28 cellular contexts compared by ENCODE assay signal in the genomic region with DNA sequence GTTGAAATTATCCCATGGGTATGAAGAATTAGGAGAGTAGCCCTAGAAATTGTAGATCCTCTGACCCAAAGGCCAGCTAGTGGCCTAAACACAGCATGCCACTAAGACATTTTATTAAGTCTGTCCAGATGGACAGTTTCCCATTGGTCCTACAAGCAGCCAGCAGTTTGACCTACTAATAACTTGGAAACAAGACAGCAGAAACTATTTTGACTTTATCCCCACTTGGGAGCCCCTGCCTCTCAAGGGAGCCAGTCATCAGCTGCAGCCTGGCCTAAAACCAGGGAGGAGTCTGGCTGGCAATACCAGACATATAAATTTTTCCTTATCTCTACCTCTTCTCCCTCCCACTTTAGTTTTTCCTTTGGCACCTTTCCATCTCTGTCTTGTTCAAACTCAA.
"Had no signal": no experiment of that assay in that cellular context is flagged by ENCODE, and none has a peak within 500 bp of the region (broad histone marks: within the 10 kb centered on the region; RNA-seq: fewer than 3 reads in every experiment).

No MANE protein-coding gene starts in this region.

- ATAC-seq: activated CD4-positive, alpha-beta T cell treated with anti-CD3 and anti-CD28 coated beads for 36 hours; activated naive CD4-positive, alpha-beta T cell treated with anti-CD3 and anti-CD28 coated beads, Interleukin-2, amount 50 U/mL, for 72 hours; activated T-cell treated with anti-CD3 and anti-CD28 coated beads, Interleukin-2, amount 50 U/mL, for 72 hours; body of pancreas; effector memory CD8-positive, alpha-beta T cell; foreskin keratinocyte; gastrocnemius medialis had no signal

- DNase-seq: activated CD4-positive, alpha-beta memory T cell treated with anti-CD3 and anti-CD28 coated beads, Interleukin-2, amount 10 ng/mL, durations not matched to agents 7 days and 5 days; activated CD4-positive, alpha-beta T cell treated with anti-CD3 and anti-CD28 coated beads for 36 hours; activated CD4-positive, alpha-beta T cell treated with anti-CD3 and anti-CD28 coated beads, Interleukin-2, amount 10 ng/mL, durations not matched to agents 7 days and 5 days; activated CD4-positive, alpha-beta T cell treated with anti-CD3 and anti-CD28 coated beads, Interleukin-2, amount 50 U/mL, for 4 hours; activated CD4-positive, CD25-positive, alpha-beta regulatory T cell; activated CD4-positive, CD25-positive, alpha-beta regulatory T cell treated with anti-CD3 and anti-CD28 coated beads, Interleukin-2, amount 50 U/mL, for 72 hours; activated CD8-positive, alpha-beta memory T cell treated with anti-CD3 and anti-CD28 coated beads, Interleukin-2, amount 50 U/mL, for 48 hours; activated gamma-delta T cell; activated naive CD4-positive, alpha-beta T cell; activated naive CD4-positive, alpha-beta T cell treated with anti-CD3 and anti-CD28 coated beads, Interleukin-2, amount 10 ng/mL, durations not matched to agents 7 days and 5 days; activated naive CD8-positive, alpha-beta T cell treated with anti-CD3 and anti-CD28 coated beads, Interleukin-2, amount 10 ng/mL, durations not matched to agents 7 days and 5 days; activated T-cell treated with anti-CD3 and anti-CD28 coated beads for 4 hours; activated T-cell treated with anti-CD3 and anti-CD28 coated beads, Interleukin-2, amount 50 U/mL, for 24 hours; activated T-cell treated with anti-CD3 and anti-CD28 coated beads, Interleukin-2, amount 50 U/mL, for 72 hours; amygdala; aorta; caudate nucleus; cortex of kidney; dermis blood vessel endothelial cell; effector CD4-positive, alpha-beta T cell; effector memory CD8-positive, alpha-beta T cell; erythroblast; foreskin keratinocyte; gastrocnemius medialis; T-helper 2 cell had no signal

- H3K4me1 ChIP-seq: body of pancreas, esophagus muscularis mucosa, foreskin keratinocyte, gastrocnemius medialis had no signal

- H3K4me3 ChIP-seq: body of pancreas, esophagus muscularis mucosa, gastrocnemius medialis had no signal

- H3K9me3 ChIP-seq: body of pancreas, esophagus muscularis mucosa, gastrocnemius medialis had no signal

- H3K36me3 ChIP-seq: esophagus muscularis mucosa, gastrocnemius medialis had no signal

- H3K27me3 ChIP-seq: body of pancreas, esophagus muscularis mucosa, foreskin keratinocyte, gastrocnemius medialis had no signal

- H3K27ac ChIP-seq: body of pancreas, esophagus muscularis mucosa, foreskin keratinocyte, gastrocnemius medialis had no signal
